1 cellular context compared by ENCODE assay signal in the genomic region with DNA sequence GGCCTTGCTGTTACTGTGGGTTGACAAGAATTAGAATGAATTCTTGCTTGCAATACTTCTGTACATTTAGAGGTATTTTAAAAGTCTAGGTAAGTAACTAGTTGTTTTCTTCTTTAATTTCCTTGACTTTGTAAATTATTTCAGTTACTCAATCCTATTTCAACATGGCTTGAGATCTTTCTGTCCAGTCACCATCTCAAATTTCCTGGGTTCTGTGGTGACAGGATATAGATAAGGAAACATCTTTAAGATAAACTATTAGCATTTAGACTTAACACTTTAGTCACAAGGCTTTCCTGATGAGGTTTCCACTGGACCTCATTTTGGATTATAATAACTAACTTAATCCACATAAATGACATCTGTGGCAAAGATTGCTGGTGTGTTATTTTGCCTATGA.
TF ChIP-seq lines count a peak whose summit lies in the region.

No MANE protein-coding gene starts in this region.

TF ChIP-seq in IMR-90, 13 proteins besides CTCF, POLR2A, EP300 and RAD21:
- TF ChIP-seq CEBPB (IDR thresholded peaks at IDR 0.05; ENCODE audit: low read depth, low read length): 0 out of 2 replicates have a peak, but pooled peaks have one; percentile 21
- TF ChIP-seq SMC3 (IDR thresholded peaks at IDR 0.05; ENCODE audit: low read depth, low read length): no peak
